16 cellular contexts compared by ENCODE assay signal in genomic region chr5:127418378-127418777, GRCh38.
DNase-seq lines count a peak whose midpoint lies in the region; ATAC-seq lines count a peak whose summit lies in the region.
"Had no signal": no experiment of that assay in that cellular context is flagged by ENCODE, and none has a peak within 500 bp of the region (broad histone marks: within the 10 kb centered on the region; RNA-seq: fewer than 3 reads in every experiment).

No MANE protein-coding gene starts in this region.

- DNase-seq in NCI-H1092 treated with DMSO at 0.1 percent for 48 hours (lab: John Stamatoyannopoulos, UW) (peak; percentile 4), NCI-H1092 (lab: John Stamatoyannopoulos, UW) (no peak), SJCRH30 (no peak), myocyte (ENCODE audit: low read depth) (peak; percentile 48)
- DNase-seq in activated CD8-positive, alpha-beta T cell treated with anti-CD3 and anti-CD28 coated beads, Interleukin-2, amount 10 ng/mL, durations not matched to agents 7 days and 5 days = no peak
- DNase-seq: CD8-positive, alpha-beta T cell; COR-L47; DND-41; GDM1; HCEC 1CT; HFFc6 had no signal

- H3K27ac ChIP-seq in SJCRH30 (peak overlapping the region; percentile 95), skeletal muscle tissue (ENCODE audit: low read depth, low read length) (peak overlapping the region; percentile 5)
- H3K27ac ChIP-seq: 22Rv1, HL-60 had no signal

- ATAC-seq in activated CD8-positive, alpha-beta T cell treated with anti-CD3 and anti-CD28 coated beads, Interleukin-2, amount 10 ng/mL, durations not matched to agents 7 days and 5 days = no peak
- no peak for ATAC-seq in GM21786 (IDR thresholded peaks at IDR 0.05; ENCODE audit: unreplicated experiment)
- ATAC-seq: CD8-positive, alpha-beta T cell had no signal

- no peaks in the 10 kb centered on the region for H3K9me3 Mint-ChIP-seq in activated CD8-positive, alpha-beta T cell treated with anti-CD3 and anti-CD28 coated beads, Interleukin-2, amount 10 ng/mL, durations not matched to agents 7 days and 5 days (ENCODE audit: insufficient read depth)
- H3K9me3 Mint-ChIP-seq: CD8-positive, alpha-beta T cell; HFFc6 had no signal

- CTCF ChIA-PET in activated CD8-positive, alpha-beta T cell treated with anti-CD3 and anti-CD28 coated beads, Interleukin-2, amount 10 ng/mL, durations not matched to agents 7 days and 5 days (lab: Charles Lee) = interaction anchor here (1.0 to 1.1 kb wide), 2 partner anchors 9 to 75 kb away, joined by 3 read pairs; no protein-coding TSS in a partner anchor

- no peaks in the 10 kb centered on the region for H3K4me1 Mint-ChIP-seq in activated CD8-positive, alpha-beta T cell treated with anti-CD3 and anti-CD28 coated beads, Interleukin-2, amount 10 ng/mL, durations not matched to agents 7 days and 5 days (ENCODE audit: low read depth)

- H3K36me3 Mint-ChIP-seq in activated CD8-positive, alpha-beta T cell treated with anti-CD3 and anti-CD28 coated beads, Interleukin-2, amount 10 ng/mL, durations not matched to agents 7 days and 5 days (ENCODE audit: low read depth) = no peaks in the 10 kb centered on the region
- H3K36me3 Mint-ChIP-seq: CD14-positive monocyte; CD8-positive, alpha-beta T cell had no signal

- H3K9ac ChIP-seq in skeletal muscle tissue (ENCODE audit: low read depth in 1 of 3, low read length in 3 of 3) = no peak overlapping the region

- H3K27me3 Mint-ChIP-seq in activated CD8-positive, alpha-beta T cell treated with anti-CD3 and anti-CD28 coated beads, Interleukin-2, amount 10 ng/mL, durations not matched to agents 7 days and 5 days (ENCODE audit: low read depth) = peaks cover 2% of the 10 kb centered on the region

- H3K27ac Mint-ChIP-seq in activated CD8-positive, alpha-beta T cell treated with anti-CD3 and anti-CD28 coated beads, Interleukin-2, amount 10 ng/mL, durations not matched to agents 7 days and 5 days = no peak overlapping the region
- H3K27ac Mint-ChIP-seq: CD14-positive monocyte; CD8-positive, alpha-beta T cell; HFFc6 had no signal

- H3K4me3 Mint-ChIP-seq in activated CD8-positive, alpha-beta T cell treated with anti-CD3 and anti-CD28 coated beads, Interleukin-2, amount 10 ng/mL, durations not matched to agents 7 days and 5 days = no peak overlapping the region
- H3K4me3 Mint-ChIP-seq: CD14-positive monocyte; CD8-positive, alpha-beta T cell; HFFc6 had no signal

- H3K4me1 ChIP-seq in SJCRH30 (peaks cover 48% of the 10 kb centered on the region), skeletal muscle tissue (ENCODE audit: control insufficient read depth in 3 of 3, insufficient read depth in 3 of 3, low read length in 3 of 3) (peaks cover 5 to 13% (median 6%) of the 10 kb centered on the region in 3 donors)

- no peaks in the 10 kb centered on the region for H3K27me3 ChIP-seq in SJCRH30
- no peaks in the 10 kb centered on the region for H3K27me3 ChIP-seq in skeletal muscle tissue (ENCODE audit: control insufficient read depth in 3 of 3, insufficient read depth in 3 of 3, low read length in 3 of 3)

- H3K9me3 ChIP-seq in SJCRH30 (replicated peaks) = no peaks in the 10 kb centered on the region
- no peaks in the 10 kb centered on the region for H3K9me3 ChIP-seq in skeletal muscle tissue (ENCODE audit: control insufficient read depth in 3 of 3, low read length in 3 of 3)

- H3K36me3 ChIP-seq in SJCRH30 (peaks cover 23% of the 10 kb centered on the region), skeletal muscle tissue (ENCODE audit: control insufficient read depth in 3 of 3, insufficient read depth in 3 of 3, low read length in 3 of 3) (peaks cover 0 to 5% (median 0%) of the 10 kb centered on the region in 3 donors)

- H3K4me3 ChIP-seq in SJCRH30 (no peak overlapping the region), skeletal muscle tissue (ENCODE audit: low read length in 3 of 3) (no peak overlapping the region)

- POLR2A ChIA-PET in activated CD8-positive, alpha-beta T cell treated with anti-CD3 and anti-CD28 coated beads, Interleukin-2, amount 10 ng/mL, durations not matched to agents 7 days and 5 days (lab: Charles Lee) = no interaction called here

Comparison
In these comparisons a context has a peak if more than half of its experiments do, and no peak if none do; other contexts are left out.
1. DNase-seq: peak in NCI-H1092 treated with DMSO at 0.1 percent for 48 hours (single experiment) and myocyte (single experiment); none in NCI-H1092 (single experiment), SJCRH30 (0 of 2) and activated CD8-positive, alpha-beta T cell treated with anti-CD3 and anti-CD28 coated beads, Interleukin-2, amount 10 ng/mL, durations not matched to agents 7 days and 5 days (single experiment).